In the genomic region with DNA sequence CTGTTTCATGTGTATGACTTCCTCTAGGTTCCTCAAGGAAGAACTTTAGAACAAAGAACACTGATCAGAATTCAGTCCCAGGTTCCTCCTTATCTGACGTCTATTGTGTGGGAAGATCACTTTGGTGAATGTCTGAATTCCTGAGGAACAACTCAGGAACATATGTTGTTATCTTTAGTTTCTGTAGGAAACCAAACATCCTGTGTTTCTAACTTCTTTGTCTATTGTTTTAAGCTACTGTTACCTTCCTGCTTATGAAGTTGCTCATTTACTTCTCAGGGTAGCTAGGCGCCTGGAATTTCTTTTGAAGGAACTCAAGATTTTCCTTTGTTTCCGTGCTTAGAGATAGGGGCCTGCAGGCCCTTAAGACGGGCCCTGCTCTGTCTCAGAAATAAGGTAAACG, we compare ENCODE assay signal across 19 cellular contexts. TPM values are rescaled to one million over a fixed set of nuclear protein-coding genes. Genes with fewer than 3 reads are reported as not detected.
DNase-seq lines count a peak whose midpoint lies in the region; ATAC-seq lines count a peak whose summit lies in the region.
"Had no signal": no experiment of that assay in that cellular context is flagged by ENCODE, and none has a peak within 500 bp of the region (broad histone marks: within the 10 kb centered on the region; RNA-seq: fewer than 3 reads in every experiment).

No MANE protein-coding gene starts in this region.

- ATAC-seq in HG02970 (IDR thresholded peaks at IDR 0.05; ENCODE audit: low FRiP score, unreplicated experiment) (no peak), HG02588 (IDR thresholded peaks at IDR 0.05; ENCODE audit: unreplicated experiment) (no peak), HG03520 (IDR thresholded peaks at IDR 0.05; ENCODE audit: unreplicated experiment) (no peak)
- ATAC-seq: gastroesophageal sphincter had no signal

- no peaks in the 10 kb centered on the region for H3K27me3 ChIP-seq in ACC112 (ENCODE audit: insufficient read depth, low read length)
- H3K27me3 ChIP-seq: gastroesophageal sphincter, upper lobe of left lung had no signal

- H3K4me3 ChIP-seq in ACC112 (ENCODE audit: low read depth, low read length), result no peak overlapping the region
- H3K4me3 ChIP-seq: gastroesophageal sphincter, upper lobe of left lung had no signal

- H3K27ac ChIP-seq in ACC112 (ENCODE audit: low read depth, low read length) (peak overlapping the region; percentile 75), epithelial cell of prostate (peak overlapping the region; percentile 52)
- H3K27ac ChIP-seq: gastroesophageal sphincter, upper lobe of left lung had no signal

- no peak overlapping the region for H2AFZ ChIP-seq in ACC112 (ENCODE audit: low read length, unreplicated experiment)

- no peaks in the 10 kb centered on the region for H3K4me1 ChIP-seq in ACC112 (ENCODE audit: control insufficient read depth, insufficient read depth, low read length, unreplicated experiment)
- H3K4me1 ChIP-seq: gastroesophageal sphincter, upper lobe of left lung had no signal

- H3K36me3 ChIP-seq in ACC112 (ENCODE audit: insufficient read depth, low read length), result no peaks in the 10 kb centered on the region
- H3K36me3 ChIP-seq: gastroesophageal sphincter, upper lobe of left lung had no signal

- DNase-seq in RPMI7951 (ENCODE audit: low read depth) (peak; percentile 26), epithelial cell of prostate (ENCODE audit: low read depth, low spot score) (no peak), kidney glomerular epithelial cell (lab: John Stamatoyannopoulos, UW) (peak; percentile 60), AG08396 (ENCODE audit: low spot score) (no peak)
- DNase-seq: MM.1S; NCI-H187 treated with DMSO at 0.1 percent for 48 hours; NCI-H524 treated with DMSO at 0.1 percent for 48 hours; stimulated activated naive CD4-positive, alpha-beta T cell; upper lobe of left lung had no signal

- no peaks in the 10 kb centered on the region for H3K79me2 ChIP-seq in ACC112 (ENCODE audit: control insufficient read depth, insufficient read depth, low read length, unreplicated experiment)

RNA-seq across cellular contexts. Expression of a gene that starts 46.2 kb away (rescaled TPM):
- not detected in 2 replicates for total RNA-seq in RPMI7951 (2014; rRNA removed; shearing (Covaris generic))
- total RNA-seq: activated CD8-positive, alpha-beta memory T cell treated with anti-CD3 and anti-CD28 coated beads for 36 hours; gastroesophageal sphincter; H1; mucosa of gallbladder; OCI-LY7; omental fat pad; upper lobe of left lung had no signal

Comparison
In these comparisons a context has a peak if more than half of its experiments do, and no peak if none do; other contexts are left out.
1. DNase-seq: peak in RPMI7951 (single experiment) and kidney glomerular epithelial cell (single experiment); none in epithelial cell of prostate (single experiment) and AG08396 (single experiment).